Comparison of ENCODE assay signal across 14 cellular contexts in genomic region chr2:120559401-120559800, GRCh38.
A peak's percentile ranks its signal among the peaks of the same experiment; 100 is the strongest.
DNase-seq lines count a peak whose midpoint lies in the region; ATAC-seq, FAIRE-seq and TF ChIP-seq lines count a peak whose summit lies in the region.
"Had no signal": no experiment of that assay in that cellular context is flagged by ENCODE, and none has a peak within 500 bp of the region (broad histone marks: within the 10 kb centered on the region; RNA-seq: fewer than 3 reads in every experiment).

No MANE protein-coding gene starts in this region.

- no peak for TF ChIP-seq CTCF in astrocyte of the spinal cord (IDR thresholded peaks at IDR 0.05; ENCODE audit: low read depth, low read length)
- TF ChIP-seq CTCF in keratinocyte (optimal IDR thresholded peaks at IDR 0.05 in 1 of 3, IDR thresholded peaks at IDR 0.05 in 1 of 3, conservative IDR thresholded peaks at IDR 0.05 in 1 of 3; ENCODE audit: extremely low read depth in 1 of 3, insufficient read depth in 2 of 3, low read length in 3 of 3): no peak

- peaks cover under 1% of the 10 kb centered on the region; the same call in 1 of the 2 replicates for H3K27me3 ChIP-seq in ACC112 (ENCODE audit: insufficient read depth, low read length)
- H3K27me3 ChIP-seq in keratinocyte (ENCODE audit: control insufficient read depth, extremely low read depth, insufficient read depth, low read length): peaks cover 14% of the 10 kb centered on the region

- H3K27ac ChIP-seq in ACC112 (ENCODE audit: low read depth, low read length) (peak overlapping the region; percentile 81), keratinocyte (ENCODE audit: control insufficient read depth, insufficient read depth, low read length) (no peak overlapping the region)
- H3K27ac ChIP-seq: tibial nerve had no signal

- in situ Hi-C loops in astrocyte of the spinal cord (cut with HindIII; ENCODE audit: low sequenced_read_pairs): no loop called here

- H2AFZ ChIP-seq in ACC112 (ENCODE audit: low read length, unreplicated experiment) (no peak overlapping the region), keratinocyte (ENCODE audit: control insufficient read depth, low read length) (no peak overlapping the region)

- ATAC-seq in GM19452 (IDR thresholded peaks at IDR 0.05; ENCODE audit: unreplicated experiment): no peak
- ATAC-seq: natural killer cell had no signal

- H3K9ac ChIP-seq in keratinocyte (ENCODE audit: control insufficient read depth, extremely low read depth, insufficient read depth, low read length): no peak overlapping the region

- FAIRE-seq in keratinocyte (lab: Jason Lieb, UNC): peak; percentile 44
- FAIRE-seq: GM18507, islet of Langerhans had no signal

- H3K9me1 ChIP-seq in keratinocyte (ENCODE audit: control insufficient read depth, extremely low read depth, insufficient read depth, low read length): no peaks in the 10 kb centered on the region

- dilution Hi-C loops in keratinocyte (cut with MboI; ENCODE audit: extremely low pct_ligation_motif_present, low sequenced_read_pairs): no loop called here

- no peaks in the 10 kb centered on the region for H3K9me3 ChIP-seq in keratinocyte (ENCODE audit: control insufficient read depth, low read depth, low read length)
- H3K9me3 ChIP-seq: tibial nerve had no signal

- no peaks in the 10 kb centered on the region for H3K79me2 ChIP-seq in ACC112 (ENCODE audit: control insufficient read depth, insufficient read depth, low read length, unreplicated experiment)
- no peaks in the 10 kb centered on the region for H3K79me2 ChIP-seq in keratinocyte (ENCODE audit: control insufficient read depth, insufficient read depth, low read length)

- H3K36me3 ChIP-seq in ACC112 (ENCODE audit: insufficient read depth, low read length) (no peaks in the 10 kb centered on the region), keratinocyte (ENCODE audit: control insufficient read depth in 2 of 2, extremely low read depth in 1 of 2, insufficient read depth in 2 of 2, low read length in 2 of 2) (no peaks in the 10 kb centered on the region)
- H3K36me3 ChIP-seq: tibial nerve had no signal

- H3K4me3 ChIP-seq in ACC112 (ENCODE audit: low read depth, low read length): no peak overlapping the region
- no peak overlapping the region for H3K4me3 ChIP-seq in astrocyte of the spinal cord (ENCODE audit: low read depth, low read length)
- H3K4me3 ChIP-seq in keratinocyte (ENCODE audit: control insufficient read depth in 2 of 3, extremely low read depth in 1 of 3, insufficient read depth in 2 of 3, low read depth in 1 of 3, low read length in 3 of 3): no peak overlapping the region
- H3K4me3 ChIP-seq: tibial nerve had no signal

- DNase-seq in HK-2 (ENCODE audit: unreplicated experiment): peak; percentile 9
- peak; percentile 99 for DNase-seq in astrocyte of the spinal cord (ENCODE audit: low read depth, low spot score)
- DNase-seq in keratinocyte (ENCODE audit: low read depth, low spot score): no peak
- no peak for DNase-seq in ureter (ENCODE audit: low spot score)
- no peak for DNase-seq in NCI-H2107 (lab: John Stamatoyannopoulos, UW)
- no peak for DNase-seq in SIG-M5 treated with dmso at 0.1 percent for 504 hours (lab: John Stamatoyannopoulos, UW; ENCODE audit: unreplicated experiment)
- DNase-seq: ACHN, natural killer cell, SHP77 treated with DMSO at 0.1 percent for 48 hours had no signal

- H4K20me1 ChIP-seq in keratinocyte (ENCODE audit: control insufficient read depth, extremely low read depth, insufficient read depth, low read length): no peaks in the 10 kb centered on the region

- H3K4me1 ChIP-seq in ACC112 (ENCODE audit: control insufficient read depth, insufficient read depth, low read length, unreplicated experiment): peaks cover 16% of the 10 kb centered on the region
- peaks cover 3% of the 10 kb centered on the region for H3K4me1 ChIP-seq in keratinocyte (ENCODE audit: control insufficient read depth, extremely low read depth, insufficient read depth, low read length)

- no peak overlapping the region for H3K4me2 ChIP-seq in keratinocyte (ENCODE audit: control insufficient read depth, extremely low read depth, insufficient read depth, low read depth, low read length)

Comparison
In these comparisons a context has a peak if more than half of its experiments do, and no peak if none do; other contexts are left out.
1. DNase-seq: peak in HK-2 (single experiment) and astrocyte of the spinal cord (single experiment); none in keratinocyte (single experiment), ureter (single experiment), NCI-H2107 (single experiment) and SIG-M5 treated with dmso at 0.1 percent for 504 hours (single experiment).